ENCODE assay signal across 1 cellular context in the genomic region with DNA sequence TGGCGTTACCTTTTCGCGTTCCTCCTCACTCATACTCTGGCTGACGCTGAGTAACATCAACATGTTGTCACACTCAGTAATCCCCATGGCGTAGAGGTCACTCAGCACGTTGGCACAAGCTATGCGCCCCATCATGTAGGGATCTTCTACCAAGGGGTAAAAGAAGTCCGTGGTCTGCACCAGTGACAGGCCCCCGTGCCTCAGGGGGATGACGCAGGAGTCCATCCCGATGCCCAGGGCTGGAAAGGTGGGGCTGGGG.
TF ChIP-seq lines count a peak whose summit lies in the region.

No MANE protein-coding gene starts in this region.

TF ChIP-seq in HepG2, 621 proteins besides CTCF, POLR2A, EP300 and RAD21 (continues in another document):
- TF ChIP-seq ZNF891 (CRISPR knock-in tag; IDR thresholded peaks at IDR 0.05) (peak; percentile 43; the same call in 1 of the 2 replicates), ZNF558 (CRISPR knock-in tag; IDR thresholded peaks at IDR 0.05; ENCODE audit: borderline replicate concordance) (no peak), MIXL1 (CRISPR knock-in tag; IDR thresholded peaks at IDR 0.05) (no peak; the same call in 1 of the 2 replicates), POGZ (CRISPR knock-in tag; IDR thresholded peaks at IDR 0.05) (no peak), GFI1 (CRISPR knock-in tag; IDR thresholded peaks at IDR 0.05; ENCODE audit: borderline replicate concordance) (no peak), ZNF282 (IDR thresholded peaks at IDR 0.05; ENCODE audit: partially characterized antibody) (no peak), ZNF562 (CRISPR knock-in tag; IDR thresholded peaks at IDR 0.05; ENCODE audit: borderline replicate concordance) (no peak), ZNF224 (CRISPR knock-in tag; IDR thresholded peaks at IDR 0.05) (no peak), SRY (CRISPR knock-in tag; IDR thresholded peaks at IDR 0.05) (no peak), ZSCAN29 (CRISPR knock-in tag; conservative IDR thresholded peaks at IDR 0.05) (no peak), ZMYM3 (CRISPR knock-in tag; IDR thresholded peaks at IDR 0.05) (no peak), PPARG (CRISPR knock-in tag; conservative IDR thresholded peaks at IDR 0.05) (no peak), TBP (CRISPR knock-in tag; IDR thresholded peaks at IDR 0.05) (no peak), ZSCAN12 (CRISPR knock-in tag; IDR thresholded peaks at IDR 0.05) (no peak), ZNF841 (CRISPR knock-in tag; IDR thresholded peaks at IDR 0.05; ENCODE audit: borderline replicate concordance) (no peak), ZNF235 (CRISPR knock-in tag; IDR thresholded peaks at IDR 0.05; ENCODE audit: borderline replicate concordance) (peak; percentile 95; the same call in 1 of the 2 replicates), DZIP1 (CRISPR knock-in tag; IDR thresholded peaks at IDR 0.05) (no peak), CENPBD1 (CRISPR knock-in tag; IDR thresholded peaks at IDR 0.05; ENCODE audit: borderline replicate concordance, low read depth) (no peak), ATF4 (CRISPR knock-in tag; IDR thresholded peaks at IDR 0.05) (no peak), SSRP1 (CRISPR knock-in tag; IDR thresholded peaks at IDR 0.05) (0 out of 2 replicates have a peak, but pooled peaks have one; percentile 42), TRIM22 (IDR thresholded peaks at IDR 0.05) (no peak), ZSCAN21 (CRISPR knock-in tag; IDR thresholded peaks at IDR 0.05; ENCODE audit: borderline replicate concordance) (peak; percentile 17; the same call in 1 of the 2 replicates), ZNF446 (CRISPR knock-in tag; IDR thresholded peaks at IDR 0.05) (no peak), REL (CRISPR knock-in tag; conservative IDR thresholded peaks at IDR 0.05) (no peak), STAT5B (CRISPR knock-in tag; IDR thresholded peaks at IDR 0.05) (no peak), ZNF737 (CRISPR knock-in tag; IDR thresholded peaks at IDR 0.05; ENCODE audit: borderline replicate concordance) (no peak), MEIS2 (CRISPR knock-in tag; IDR thresholded peaks at IDR 0.05) (0 out of 2 replicates have a peak, but pooled peaks have one; percentile 13), SOX5 (CRISPR knock-in tag; IDR thresholded peaks at IDR 0.05; ENCODE audit: borderline replicate concordance) (no peak), HOXA7 (CRISPR knock-in tag; IDR thresholded peaks at IDR 0.05) (no peak), ZNF615 (CRISPR knock-in tag; IDR thresholded peaks at IDR 0.05; ENCODE audit: borderline replicate concordance) (no peak), TBX2 (CRISPR knock-in tag; IDR thresholded peaks at IDR 0.05; ENCODE audit: borderline replicate concordance) (no peak), FUBP1 (CRISPR knock-in tag; IDR thresholded peaks at IDR 0.05; ENCODE audit: borderline replicate concordance) (peak; percentile 49; the same call in 1 of the 2 replicates), SALL1 (CRISPR knock-in tag; IDR thresholded peaks at IDR 0.05) (no peak), ZNF225 (CRISPR knock-in tag; IDR thresholded peaks at IDR 0.05) (peak; percentile 28), FOXP1 (IDR thresholded peaks at IDR 0.05) (no peak), FOXP1 (CRISPR knock-in tag; IDR thresholded peaks at IDR 0.05) (no peak), XRCC5 (optimal IDR thresholded peaks at IDR 0.05; ENCODE audit: low read length) (no peak), AGO2 (optimal IDR thresholded peaks at IDR 0.05; ENCODE audit: low read depth, low read length) (no peak), KDM4B (CRISPR knock-in tag; IDR thresholded peaks at IDR 0.05) (no peak), ZNF292 (CRISPR knock-in tag; IDR thresholded peaks at IDR 0.05; ENCODE audit: borderline replicate concordance, low read depth) (no peak), IKZF4 (CRISPR knock-in tag; IDR thresholded peaks at IDR 0.05; ENCODE audit: borderline replicate concordance, low read depth, not compliant biosample characterization) (no peak), FOXC1 (CRISPR knock-in tag; IDR thresholded peaks at IDR 0.05; ENCODE audit: borderline replicate concordance) (0 out of 2 replicates have a peak, but pooled peaks have one; percentile 46), GABPB1 (CRISPR knock-in tag; IDR thresholded peaks at IDR 0.05) (no peak), ZNF431 (CRISPR knock-in tag; IDR thresholded peaks at IDR 0.05; ENCODE audit: borderline replicate concordance, low read depth) (no peak), ZNF44 (CRISPR knock-in tag; IDR thresholded peaks at IDR 0.05) (no peak), FOXK2 (IDR thresholded peaks at IDR 0.05) (no peak), HOXA3 (CRISPR knock-in tag; IDR thresholded peaks at IDR 0.05) (0 out of 2 replicates have a peak, but pooled peaks have one; percentile 21), AKAP8 (CRISPR knock-in tag; IDR thresholded peaks at IDR 0.05) (0 out of 2 replicates have a peak, but pooled peaks have one; percentile 53), KLF9 (CRISPR knock-in tag; IDR thresholded peaks at IDR 0.05; ENCODE audit: low read depth) (no peak), NFE2 (CRISPR knock-in tag; IDR thresholded peaks at IDR 0.05) (no peak)
- TF ChIP-seq, protein P1, sequence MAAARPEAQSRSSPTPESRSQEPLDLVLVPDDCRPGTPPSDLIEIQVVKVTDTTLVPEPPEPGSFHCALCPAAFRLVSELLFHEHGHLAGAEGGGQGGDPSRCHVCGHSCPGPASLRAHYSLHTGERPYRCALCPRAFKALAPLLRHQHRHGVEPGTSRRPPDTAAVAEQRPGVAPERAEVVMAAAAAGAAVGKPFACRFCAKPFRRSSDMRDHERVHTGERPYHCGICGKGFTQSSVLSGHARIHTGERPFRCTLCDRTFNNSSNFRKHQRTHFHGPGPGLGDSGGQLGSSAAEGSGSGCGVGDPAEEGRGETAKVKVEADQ (CRISPR knock-in tag; IDR thresholded peaks at IDR 0.05; ENCODE audit: borderline replicate concordance) = no peak
- TF ChIP-seq, protein P2, sequence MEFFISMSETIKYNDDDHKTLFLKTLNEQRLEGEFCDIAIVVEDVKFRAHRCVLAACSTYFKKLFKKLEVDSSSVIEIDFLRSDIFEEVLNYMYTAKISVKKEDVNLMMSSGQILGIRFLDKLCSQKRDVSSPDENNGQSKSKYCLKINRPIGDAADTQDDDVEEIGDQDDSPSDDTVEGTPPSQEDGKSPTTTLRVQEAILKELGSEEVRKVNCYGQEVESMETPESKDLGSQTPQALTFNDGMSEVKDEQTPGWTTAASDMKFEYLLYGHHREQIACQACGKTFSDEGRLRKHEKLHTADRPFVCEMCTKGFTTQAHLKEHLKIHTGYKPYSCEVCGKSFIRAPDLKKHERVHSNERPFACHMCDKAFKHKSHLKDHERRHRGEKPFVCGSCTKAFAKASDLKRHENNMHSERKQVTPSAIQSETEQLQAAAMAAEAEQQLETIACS (CRISPR knock-in tag; IDR thresholded peaks at IDR 0.05) = no peak
- TF ChIP-seq, protein P3, sequence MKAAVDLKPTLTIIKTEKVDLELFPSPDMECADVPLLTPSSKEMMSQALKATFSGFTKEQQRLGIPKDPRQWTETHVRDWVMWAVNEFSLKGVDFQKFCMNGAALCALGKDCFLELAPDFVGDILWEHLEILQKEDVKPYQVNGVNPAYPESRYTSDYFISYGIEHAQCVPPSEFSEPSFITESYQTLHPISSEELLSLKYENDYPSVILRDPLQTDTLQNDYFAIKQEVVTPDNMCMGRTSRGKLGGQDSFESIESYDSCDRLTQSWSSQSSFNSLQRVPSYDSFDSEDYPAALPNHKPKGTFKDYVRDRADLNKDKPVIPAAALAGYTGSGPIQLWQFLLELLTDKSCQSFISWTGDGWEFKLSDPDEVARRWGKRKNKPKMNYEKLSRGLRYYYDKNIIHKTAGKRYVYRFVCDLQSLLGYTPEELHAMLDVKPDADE (CRISPR knock-in tag; IDR thresholded peaks at IDR 0.05) = no peak
- TF ChIP-seq, protein P4, sequence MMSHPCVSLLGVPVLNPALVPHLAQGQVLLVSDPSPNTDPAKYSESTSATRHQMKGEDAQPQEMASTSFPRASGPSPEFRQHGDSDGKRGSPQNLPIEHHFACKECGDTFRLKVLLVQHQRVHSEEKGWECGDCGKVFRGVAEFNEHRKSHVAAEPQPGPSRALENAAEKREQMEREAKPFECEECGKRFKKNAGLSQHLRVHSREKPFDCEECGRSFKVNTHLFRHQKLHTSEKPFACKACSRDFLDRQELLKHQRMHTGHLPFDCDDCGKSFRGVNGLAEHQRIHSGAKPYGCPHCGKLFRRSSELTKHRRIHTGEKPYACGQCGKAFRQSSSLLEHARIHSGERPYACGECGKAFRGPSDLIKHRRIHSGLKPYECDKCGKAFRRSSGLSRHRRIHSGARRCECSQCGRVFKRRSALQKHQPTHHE (CRISPR knock-in tag; IDR thresholded peaks at IDR 0.05; ENCODE audit: borderline replicate concordance) = 0 out of 2 replicates have a peak, but pooled peaks have one; percentile 31
- TF ChIP-seq, protein P5, sequence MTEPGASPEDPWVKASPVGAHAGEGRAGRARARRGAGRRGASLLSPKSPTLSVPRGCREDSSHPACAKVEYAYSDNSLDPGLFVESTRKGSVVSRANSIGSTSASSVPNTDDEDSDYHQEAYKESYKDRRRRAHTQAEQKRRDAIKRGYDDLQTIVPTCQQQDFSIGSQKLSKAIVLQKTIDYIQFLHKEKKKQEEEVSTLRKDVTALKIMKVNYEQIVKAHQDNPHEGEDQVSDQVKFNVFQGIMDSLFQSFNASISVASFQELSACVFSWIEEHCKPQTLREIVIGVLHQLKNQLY (CRISPR knock-in tag; IDR thresholded peaks at IDR 0.05) = no peak
- TF ChIP-seq, protein P6, sequence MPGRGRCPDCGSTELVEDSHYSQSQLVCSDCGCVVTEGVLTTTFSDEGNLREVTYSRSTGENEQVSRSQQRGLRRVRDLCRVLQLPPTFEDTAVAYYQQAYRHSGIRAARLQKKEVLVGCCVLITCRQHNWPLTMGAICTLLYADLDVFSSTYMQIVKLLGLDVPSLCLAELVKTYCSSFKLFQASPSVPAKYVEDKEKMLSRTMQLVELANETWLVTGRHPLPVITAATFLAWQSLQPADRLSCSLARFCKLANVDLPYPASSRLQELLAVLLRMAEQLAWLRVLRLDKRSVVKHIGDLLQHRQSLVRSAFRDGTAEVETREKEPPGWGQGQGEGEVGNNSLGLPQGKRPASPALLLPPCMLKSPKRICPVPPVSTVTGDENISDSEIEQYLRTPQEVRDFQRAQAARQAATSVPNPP (CRISPR knock-in tag; IDR thresholded peaks at IDR 0.05) = no peak
- TF ChIP-seq, protein P7, sequence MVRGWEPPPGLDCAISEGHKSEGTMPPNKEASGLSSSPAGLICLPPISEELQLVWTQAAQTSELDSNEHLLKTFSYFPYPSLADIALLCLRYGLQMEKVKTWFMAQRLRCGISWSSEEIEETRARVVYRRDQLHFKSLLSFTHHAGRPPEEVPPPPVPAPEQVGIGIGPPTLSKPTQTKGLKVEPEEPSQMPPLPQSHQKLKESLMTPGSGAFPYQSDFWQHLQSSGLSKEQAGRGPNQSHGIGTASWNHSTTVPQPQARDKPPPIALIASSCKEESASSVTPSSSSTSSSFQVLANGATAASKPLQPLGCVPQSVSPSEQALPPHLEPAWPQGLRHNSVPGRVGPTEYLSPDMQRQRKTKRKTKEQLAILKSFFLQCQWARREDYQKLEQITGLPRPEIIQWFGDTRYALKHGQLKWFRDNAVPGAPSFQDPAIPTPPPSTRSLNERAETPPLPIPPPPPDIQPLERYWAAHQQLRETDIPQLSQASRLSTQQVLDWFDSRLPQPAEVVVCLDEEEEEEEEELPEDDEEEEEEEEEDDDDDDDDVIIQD (CRISPR knock-in tag; IDR thresholded peaks at IDR 0.05; ENCODE audit: low read depth) = no peak
